ENCODE assay signal across 7 cellular contexts in genomic region chr7:131111081-131111576, GRCh38.
DNase-seq lines count a peak whose midpoint lies in the region; FAIRE-seq and TF ChIP-seq lines count a peak whose summit lies in the region.

No MANE protein-coding gene starts in this region.

- intact Hi-C loops in ovary (cut with DNase I) (no loop called here), posterior cingulate gyrus (cut with DNase I) (loop anchor here (10.0 kb wide), 1 partner anchor 104 kb away; no protein-coding TSS in a partner anchor)

- H3K79me2 ChIP-seq in Loucy (ENCODE audit: insufficient read depth, low read length) = no peaks in the 10 kb centered on the region

- no peaks in the 10 kb centered on the region for H3K9me3 ChIP-seq in Loucy (ENCODE audit: insufficient read depth, low read depth, low read length)
- H3K9me3 ChIP-seq in ovary = no peaks in the 10 kb centered on the region

- H3K9ac ChIP-seq in Loucy (ENCODE audit: low read depth, low read length, poor library complexity, severe bottlenecking) = no peak overlapping the region

- TF ChIP-seq EP300 in ovary (IDR thresholded peaks at IDR 0.05) = no peak

- no peak for TF ChIP-seq CTCF in Loucy (conservative IDR thresholded peaks at IDR 0.05; ENCODE audit: low read length)
- TF ChIP-seq CTCF in VCaP (conservative IDR thresholded peaks at IDR 0.05) = no peak
- no peak for TF ChIP-seq CTCF in ovary (IDR thresholded peaks at IDR 0.05)

- H3K4me2 ChIP-seq in Loucy (ENCODE audit: low read depth, low read length, poor library complexity, severe bottlenecking) = peak overlapping the region; percentile 80

- H4K20me1 ChIP-seq in Loucy (ENCODE audit: insufficient read depth, low read length, poor library complexity, severe bottlenecking) = no peaks in the 10 kb centered on the region

- H3K27ac ChIP-seq in VCaP (peak overlapping the region; percentile 93), ovary (peak overlapping the region in 1 of 2 donors; percentile 97)

- no peak for FAIRE-seq in H54 (lab: Jason Lieb, UNC)

- no peak overlapping the region for H2AFZ ChIP-seq in Loucy (ENCODE audit: low read length)

- H3K4me1 ChIP-seq in Loucy (ENCODE audit: insufficient read depth, low read length, poor library complexity, severe bottlenecking) (peaks cover 35% of the 10 kb centered on the region), ovary (ENCODE audit: insufficient read depth) (peaks cover 6% of the 10 kb centered on the region)

- DNase-seq in EL (peak; percentile 63), fibroblast of the conjunctiva (ENCODE audit: low read depth) (peak; percentile 41), ovary (peak in 1 of 5 donors; percentile 21), posterior cingulate gyrus (no peak), H54 (ENCODE audit: insufficient read length, low spot score) (no peak)

- no peaks in the 10 kb centered on the region for H3F3A ChIP-seq in Loucy (ENCODE audit: low read depth)

- H3K27me3 ChIP-seq in Loucy (ENCODE audit: insufficient read depth, low read length, poor library complexity, severe bottlenecking) (no peaks in the 10 kb centered on the region), ovary (no peaks in the 10 kb centered on the region)

- TF ChIP-seq POLR2A in ovary (IDR thresholded peaks at IDR 0.05) = no peak
- TF ChIP-seq POLR2A in H54 (IDR thresholded peaks at IDR 0.05; ENCODE audit: low read depth, low read length) = no peak

- H3K4me3 ChIP-seq in Loucy (ENCODE audit: low read length, poor library complexity, severe bottlenecking) (no peak overlapping the region), ovary (peak overlapping the region; percentile 88)

- H3K36me3 ChIP-seq in Loucy (ENCODE audit: insufficient read depth, low read length) = no peaks in the 10 kb centered on the region
- H3K36me3 ChIP-seq in ovary = no peaks in the 10 kb centered on the region

- WGBS in ovary, 3 donors = 6 to 12% (median 6%) methylated on average over 6 of the region's 6 CpGs

- no peaks in the 10 kb centered on the region for H3K9me2 ChIP-seq in Loucy (replicated peaks; ENCODE audit: low read depth, low read length)

Comparison
In these comparisons a context has a peak if more than half of its experiments do, and no peak if none do; other contexts are left out.
1. DNase-seq: peak in EL (single experiment) and fibroblast of the conjunctiva (single experiment); none in posterior cingulate gyrus (0 of 10) and H54 (single experiment).